15 cellular contexts compared by ENCODE assay signal in the genomic region with DNA sequence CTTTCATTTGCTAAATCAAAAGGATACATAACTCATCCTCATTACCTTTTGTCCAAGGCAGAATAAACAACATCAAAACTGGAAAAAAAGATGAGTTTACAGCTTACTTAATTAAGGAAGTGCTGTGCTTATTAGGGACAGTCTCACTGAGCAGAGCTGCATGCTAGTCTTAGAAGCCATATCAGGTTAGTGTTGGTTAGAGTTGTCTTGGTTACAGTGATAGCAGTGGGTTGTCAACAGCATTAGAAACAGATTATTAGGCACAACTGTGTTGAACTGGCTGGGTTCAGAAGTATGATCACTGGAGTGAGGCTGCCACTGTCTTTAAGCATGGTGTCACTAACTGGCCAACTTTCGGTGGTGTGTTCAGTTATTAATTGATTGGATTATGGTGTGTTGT.
A peak's percentile ranks its signal among the peaks of the same experiment; 100 is the strongest.
DNase-seq lines count a peak whose midpoint lies in the region; TF ChIP-seq lines count a peak whose summit lies in the region.
"Had no signal": no experiment of that assay in that cellular context is flagged by ENCODE, and none has a peak within 500 bp of the region (broad histone marks: within the 10 kb centered on the region; RNA-seq: fewer than 3 reads in every experiment).

No MANE protein-coding gene starts in this region.

- no peaks in the 10 kb centered on the region for H3K4me1 ChIP-seq in breast epithelium

- H3K9me3 ChIP-seq in breast epithelium = no peaks in the 10 kb centered on the region
- H3K9me3 ChIP-seq: SJCRH30 had no signal

- H3K27ac ChIP-seq in breast epithelium = no peak overlapping the region
- H3K27ac ChIP-seq: SJCRH30 had no signal

- TF ChIP-seq CTCF in GM12865 (IDR thresholded peaks at IDR 0.05; ENCODE audit: insufficient read depth, low read depth, low read length, missing control alignments) (no peak), breast epithelium (IDR thresholded peaks at IDR 0.05) (no peak)

- intact Hi-C loops in breast epithelium (cut with DNase I; ENCODE audit: low total_unique reads) = no loop called here

- H3K4me3 ChIP-seq in GM12865 (ENCODE audit: low read depth, low read length) (no peak overlapping the region), breast epithelium (no peak overlapping the region)
- H3K4me3 ChIP-seq: SJCRH30 had no signal

- peak; percentile 5 for DNase-seq in GM12865 (ENCODE audit: low read depth)
- peak; percentile 14 for DNase-seq in NCI-H82 treated with DMSO at 0.1 percent for 48 hours (lab: John Stamatoyannopoulos, UW; ENCODE audit: unreplicated experiment)
- peak; percentile 12 for DNase-seq in fibroblast of peridontal ligament (ENCODE audit: extremely low read depth)
- DNase-seq in myocyte (ENCODE audit: low read depth) = peak; percentile 25
- DNase-seq in NCI-H345 treated with DMSO at 0.1 percent for 48 hours (lab: John Stamatoyannopoulos, UW; ENCODE audit: unreplicated experiment) = no peak
- DNase-seq in breast epithelium (ENCODE audit: low spot score in 2 of 2) = no peak
- no peak for DNase-seq in SIG-M5 treated with dmso at 0.1 percent for 504 hours (lab: John Stamatoyannopoulos, UW; ENCODE audit: unreplicated experiment)
- DNase-seq: DMS153, H7, NCI-H1105, NCI-H1694 treated with DMSO at 0.1 percent for 48 hours, NCI-H226, NCI-H526, RPMI8226, SJCRH30 had no signal

- no peaks in the 10 kb centered on the region for H3K27me3 ChIP-seq in breast epithelium
- H3K27me3 ChIP-seq: SJCRH30 had no signal

- TF ChIP-seq POLR2A in breast epithelium (IDR thresholded peaks at IDR 0.05) = no peak

- H3K36me3 ChIP-seq in breast epithelium = no peaks in the 10 kb centered on the region
- H3K36me3 ChIP-seq: SJCRH30 had no signal

Comparison
In these comparisons a context has a peak if more than half of its experiments do, and no peak if none do; other contexts are left out.
1. DNase-seq: peak in GM12865 (single experiment), NCI-H82 treated with DMSO at 0.1 percent for 48 hours (single experiment), fibroblast of peridontal ligament (single experiment) and myocyte (single experiment); none in NCI-H345 treated with DMSO at 0.1 percent for 48 hours (single experiment), breast epithelium (0 of 2) and SIG-M5 treated with dmso at 0.1 percent for 504 hours (single experiment).